9 cellular contexts compared by ENCODE assay signal in genomic region chr17:69430488-69430887, GRCh38. TPM values are rescaled to one million over a fixed set of nuclear protein-coding genes. Genes with fewer than 3 reads are reported as not detected.
DNase-seq lines count a peak whose midpoint lies in the region; ATAC-seq and TF ChIP-seq lines count a peak whose summit lies in the region.
"Had no signal": no experiment of that assay in that cellular context is flagged by ENCODE, and none has a peak within 500 bp of the region (broad histone marks: within the 10 kb centered on the region; RNA-seq: fewer than 3 reads in every experiment).

No MANE protein-coding gene starts in this region.

- no peak overlapping the region for H3K9ac ChIP-seq in H9 (ENCODE audit: extremely low read depth, insufficient read length, low read length)

- H3K79me1 ChIP-seq in H9 (ENCODE audit: insufficient read depth, low read depth, low read length, poor library complexity, severe bottlenecking): no peaks in the 10 kb centered on the region

- TF ChIP-seq CTCF in H9 (conservative IDR thresholded peaks at IDR 0.05): no peak
- no peak for TF ChIP-seq CTCF in uterus (IDR thresholded peaks at IDR 0.05)

- no peak overlapping the region for H2BK120ac ChIP-seq in H9 (ENCODE audit: low read depth, low read length, poor library complexity, severe bottlenecking)

- no peak overlapping the region for H3T11ph ChIP-seq in H9 (ENCODE audit: low read length)

- no peaks in the 10 kb centered on the region for H3K9me3 ChIP-seq in H9 (ENCODE audit: control insufficient read depth, low read depth, low read length)
- no peaks in the 10 kb centered on the region for H3K9me3 ChIP-seq in T-helper 17 cell (ENCODE audit: control insufficient read depth, low read length, poor library complexity, severe bottlenecking)
- no peaks in the 10 kb centered on the region for H3K9me3 ChIP-seq in uterus

- no peak overlapping the region for H3K23ac ChIP-seq in H9 (ENCODE audit: insufficient read length, low read depth, low read length)

- no peak overlapping the region for H2BK15ac ChIP-seq in H9 (ENCODE audit: low read depth, low read length)

- no peak overlapping the region for H3K4me2 ChIP-seq in H9 (ENCODE audit: insufficient read depth, insufficient read length, low read length)

- no CpG with 5 or more reads among the region's 4 CpGs for WGBS in H9 (ENCODE audit: extremely low coverage, insufficient read length, low lambda C conversion rate)

- intact Hi-C loops in uterus (cut with DNase I; ENCODE audit: low total_unique reads): no loop called here

- H3K56ac ChIP-seq in H9 (ENCODE audit: insufficient read length, low read depth, low read length): no peak overlapping the region

- H3K9me3 Mint-ChIP-seq in H9: no peaks in the 10 kb centered on the region

- TF ChIP-seq POLR2A in uterus (IDR thresholded peaks at IDR 0.05): no peak

- no peak overlapping the region for H3K18ac ChIP-seq in H9 (ENCODE audit: insufficient read length, low read depth, low read length)

- H2AK5ac ChIP-seq in H9 (ENCODE audit: insufficient read length, low read length): no peak overlapping the region

- H4K20me1 ChIP-seq in H9 (ENCODE audit: control insufficient read depth, insufficient read depth, insufficient read length): no peaks in the 10 kb centered on the region

- H2BK20ac ChIP-seq in H9 (ENCODE audit: low read depth, low read length, poor library complexity, severe bottlenecking): no peak overlapping the region

- H2BK5ac ChIP-seq in H9 (ENCODE audit: insufficient read length, low read length): no peak overlapping the region

- H3K4me3 Mint-ChIP-seq in H9 (no peak overlapping the region), T-helper 17 cell (no peak overlapping the region)

- H3K27ac Mint-ChIP-seq in H9: peak overlapping the region in 2 of 3 experiments; percentile 72 to 89; a peak in 4 of 7 replicates
- peak overlapping the region; percentile 61 for H3K27ac Mint-ChIP-seq in T-helper 17 cell

- H3K27me3 ChIP-seq in H9 (ENCODE audit: insufficient read depth, low read length) (no peaks in the 10 kb centered on the region), uterus (no peaks in the 10 kb centered on the region)

- H4K5ac ChIP-seq in H9 (ENCODE audit: insufficient read length, low read depth, low read length): no peak overlapping the region

- H4K91ac ChIP-seq in H9 (ENCODE audit: insufficient read length, low read depth, low read length): no peak overlapping the region

- no peaks in the 10 kb centered on the region for H3K36me3 ChIP-seq in uterus

- H3K14ac ChIP-seq in H9 (ENCODE audit: insufficient read depth, low read length): no peak overlapping the region

- H4K8ac ChIP-seq in H9 (replicated peaks; ENCODE audit: insufficient read length, low read depth, low read length): no peak overlapping the region

- H2BK12ac ChIP-seq in H9 (ENCODE audit: insufficient read length, low read depth, low read length): peak overlapping the region; percentile 4

- DNase-seq in H9 (no peak), T-helper 17 cell (no peak), lung microvascular endothelial cell (ENCODE audit: low read depth in 2 of 2) (peak; percentile 56 to 84), uterus (no peak), amniotic stem cell (lab: John Stamatoyannopoulos, UW) (no peak), NCI-H2171 (lab: John Stamatoyannopoulos, UW) (no peak), middle frontal gyrus (ENCODE audit: extremely low spot score, low spot score) (no peak)
- DNase-seq: NCI-H146 had no signal

- no peak overlapping the region for H3K4ac ChIP-seq in H9 (ENCODE audit: low read depth, low read length)

- ATAC-seq in GM18502 (IDR thresholded peaks at IDR 0.05; ENCODE audit: poor library complexity, unreplicated experiment): peak; percentile 65
- no peak for ATAC-seq in T-helper 17 cell

- no peak overlapping the region for H3K27ac ChIP-seq in H9 (ENCODE audit: insufficient read length, low read depth, low read length)
- no peak overlapping the region for H3K27ac ChIP-seq in uterus

- peaks cover 17% of the 10 kb centered on the region for H3K4me1 ChIP-seq in H9 (ENCODE audit: insufficient read depth, low read length)
- H3K4me1 ChIP-seq in uterus: no peaks in the 10 kb centered on the region

- H3K4me1 Mint-ChIP-seq in H9 (peaks cover 66 to 74% of the 10 kb centered on the region in 2 experiments), T-helper 17 cell (peaks cover 27% of the 10 kb centered on the region)

- H3K27me3 Mint-ChIP-seq in H9 (ENCODE audit: low read depth): no peaks in the 10 kb centered on the region
- H3K27me3 Mint-ChIP-seq in T-helper 17 cell: no peaks in the 10 kb centered on the region

- no peaks in the 10 kb centered on the region; the same call in 1 of the 2 replicates for H3K79me2 ChIP-seq in H9 (ENCODE audit: insufficient read depth, low read length)

- H3K36me3 Mint-ChIP-seq in H9 (ENCODE audit: insufficient read depth in 1 of 3, low read depth in 3 of 3) (peaks cover 0 to 2% (median 0%) of the 10 kb centered on the region in 3 experiments; a peak in 1 of 7 replicates), T-helper 17 cell (ENCODE audit: low read depth) (peaks cover 3% of the 10 kb centered on the region)

- H3K23me2 ChIP-seq in H9 (ENCODE audit: insufficient read length, low read depth, low read length, poor library complexity, severe bottlenecking): no peaks in the 10 kb centered on the region

- no peak overlapping the region for H2AFZ ChIP-seq in H9 (ENCODE audit: low read length)

- no peak overlapping the region for H3K4me3 ChIP-seq in uterus

RNA-seq across cellular contexts. Expression of gene MAP2K6, which starts 16.0 kb away (rescaled TPM):
- 17.7 and 18.9 TPM in 2 replicates for total RNA-seq in H9 (2021)
- 10 to 100 TPM; 16.3 to 21.2 TPM for total RNA-seq in T-helper 17 cell
- total RNA-seq in lung microvascular endothelial cell: 2.8 and 6.3 TPM in 2 replicates
- total RNA-seq in uterus: 10 to 100 TPM in 1 of 4 donors, 1 to 10 TPM in 3; 3.2 to 43.4 (median 4.3) TPM

Comparison
In these comparisons a context has a peak if more than half of its experiments do, and no peak if none do; other contexts are left out.
1. DNase-seq: peak in lung microvascular endothelial cell (2 of 2); none in H9 (single experiment), T-helper 17 cell (0 of 3), uterus (0 of 2), amniotic stem cell (single experiment), NCI-H2171 (single experiment) and middle frontal gyrus (single experiment).